ENCODE assay signal across 21 cellular contexts in genomic region chr14:104692939-104693315, GRCh38. TPM values are rescaled to one million over a fixed set of nuclear protein-coding genes. Genes with fewer than 3 reads are reported as not detected.
DNase-seq lines count a peak whose midpoint lies in the region; ATAC-seq, FAIRE-seq and TF ChIP-seq lines count a peak whose summit lies in the region.
"Had no signal": no experiment of that assay in that cellular context is flagged by ENCODE, and none has a peak within 500 bp of the region (broad histone marks: within the 10 kb centered on the region; RNA-seq: fewer than 3 reads in every experiment).

No MANE protein-coding gene starts in this region.

- no peak for FAIRE-seq in A549 (lab: Jason Lieb, UNC)

- POLR2A ChIA-PET in A549 (lab: Yijun Ruan, JAX) = interaction anchor here (2.2 kb wide), 1 partner anchor 16 kb away, joined by 4 read pairs; no protein-coding TSS in a partner anchor
- POLR2A ChIA-PET in activated CD8-positive, alpha-beta T cell treated with anti-CD3 and anti-CD28 coated beads, Interleukin-2, amount 10 ng/mL, durations not matched to agents 7 days and 5 days (lab: Charles Lee) = no interaction called here
- POLR2A ChIA-PET in naive thymus-derived CD4-positive, alpha-beta T cell (lab: Charles Lee) = interaction anchor here (1.0 kb wide), 1 partner anchor 27 kb away, joined by 6 read pairs; no protein-coding TSS in a partner anchor

- H3K9me3 ChIP-seq in A549 (no peaks in the 10 kb centered on the region), BLaER1 (no peaks in the 10 kb centered on the region), Karpas-422 (ENCODE audit: low read length) (no peaks in the 10 kb centered on the region)
- no peaks in the 10 kb centered on the region for H3K9me3 ChIP-seq in naive thymus-derived CD4-positive, alpha-beta T cell (ENCODE audit: control insufficient read depth in 2 of 3, low read length in 3 of 3)
- H3K9me3 ChIP-seq: left lung, ovary, Peyer's patch had no signal

- DNase-seq in A549 (ENCODE audit: low read depth in 1 of 2, low spot score in 1 of 2) = no peak
- DNase-seq in activated CD8-positive, alpha-beta T cell treated with anti-CD3 and anti-CD28 coated beads, Interleukin-2, amount 10 ng/mL, durations not matched to agents 7 days and 5 days = no peak
- no peak for DNase-seq in naive thymus-derived CD4-positive, alpha-beta T cell
- DNase-seq in pons (ENCODE audit: low spot score) = no peak
- DNase-seq in progenitor cell of endocrine pancreas (ENCODE audit: low spot score, unreplicated experiment) = no peak
- no peak for DNase-seq in SW 1271 (lab: John Stamatoyannopoulos, UW)
- DNase-seq in Karpas-422 = no peak
- DNase-seq: activated effector memory CD4-positive, alpha-beta T cell treated with Interleukin-2 at 50 U/mL for 16 hours; aorta; foreskin fibroblast; H9; KBM-7; NCI-H1092; NCI-H2107; NCI-H69; ovary; Peyer's patch had no signal

- no peaks in the 10 kb centered on the region for H3K27me3 ChIP-seq in BLaER1
- H3K27me3 ChIP-seq in naive thymus-derived CD4-positive, alpha-beta T cell (ENCODE audit: control insufficient read depth in 2 of 2, insufficient read depth in 2 of 2, low read length in 2 of 2) = no peaks in the 10 kb centered on the region
- H3K27me3 ChIP-seq in Karpas-422 (ENCODE audit: low read length) = no peaks in the 10 kb centered on the region
- H3K27me3 ChIP-seq: ovary, Peyer's patch had no signal

- H3K27me3 Mint-ChIP-seq in activated CD8-positive, alpha-beta T cell treated with anti-CD3 and anti-CD28 coated beads, Interleukin-2, amount 10 ng/mL, durations not matched to agents 7 days and 5 days (ENCODE audit: low read depth) = no peaks in the 10 kb centered on the region
- H3K27me3 Mint-ChIP-seq in naive thymus-derived CD4-positive, alpha-beta T cell = no peaks in the 10 kb centered on the region
- no peaks in the 10 kb centered on the region for H3K27me3 Mint-ChIP-seq in progenitor cell of endocrine pancreas
- H3K27me3 Mint-ChIP-seq: type B pancreatic cell had no signal

- CTCF ChIA-PET in A549 (lab: Yijun Ruan, JAX) = interaction anchor here (0.9 to 13.1 kb wide), 3 partner anchors 12 to 15 kb away, joined by 3 to 143 read pairs (median 18); no protein-coding TSS in a partner anchor
- CTCF ChIA-PET in activated CD8-positive, alpha-beta T cell treated with anti-CD3 and anti-CD28 coated beads, Interleukin-2, amount 10 ng/mL, durations not matched to agents 7 days and 5 days (lab: Charles Lee) = no interaction called here
- CTCF ChIA-PET in naive thymus-derived CD4-positive, alpha-beta T cell (lab: Charles Lee) = no interaction called here

- peaks cover 35% of the 10 kb centered on the region for H3K36me3 Mint-ChIP-seq in activated CD8-positive, alpha-beta T cell treated with anti-CD3 and anti-CD28 coated beads, Interleukin-2, amount 10 ng/mL, durations not matched to agents 7 days and 5 days (ENCODE audit: low read depth)
- H3K36me3 Mint-ChIP-seq in naive thymus-derived CD4-positive, alpha-beta T cell = peaks cover 0 to 7% (median 0%) of the 10 kb centered on the region in 5 donors
- H3K36me3 Mint-ChIP-seq in progenitor cell of endocrine pancreas (ENCODE audit: insufficient read depth) = peaks cover 3% of the 10 kb centered on the region
- H3K36me3 Mint-ChIP-seq: type B pancreatic cell had no signal

- H3K36me3 ChIP-seq in BLaER1 = peaks cover 56% of the 10 kb centered on the region
- no peaks in the 10 kb centered on the region for H3K36me3 ChIP-seq in naive thymus-derived CD4-positive, alpha-beta T cell (ENCODE audit: control insufficient read depth in 2 of 3, insufficient read depth in 3 of 3, low read length in 3 of 3)
- H3K36me3 ChIP-seq in Karpas-422 (ENCODE audit: insufficient read depth, low read length) = no peaks in the 10 kb centered on the region
- H3K36me3 ChIP-seq: ovary had no signal

- peak overlapping the region; percentile 72 for H3K27ac Mint-ChIP-seq in activated CD8-positive, alpha-beta T cell treated with anti-CD3 and anti-CD28 coated beads, Interleukin-2, amount 10 ng/mL, durations not matched to agents 7 days and 5 days
- peak overlapping the region in 8 of 9 donors; percentile 51 to 94 (median 82) for H3K27ac Mint-ChIP-seq in naive thymus-derived CD4-positive, alpha-beta T cell
- no peak overlapping the region for H3K27ac Mint-ChIP-seq in progenitor cell of endocrine pancreas
- H3K27ac Mint-ChIP-seq: type B pancreatic cell had no signal

- no peaks in the 10 kb centered on the region for H3K9me3 Mint-ChIP-seq in activated CD8-positive, alpha-beta T cell treated with anti-CD3 and anti-CD28 coated beads, Interleukin-2, amount 10 ng/mL, durations not matched to agents 7 days and 5 days (ENCODE audit: insufficient read depth)
- H3K9me3 Mint-ChIP-seq in naive thymus-derived CD4-positive, alpha-beta T cell = no peaks in the 10 kb centered on the region
- no peaks in the 10 kb centered on the region for H3K9me3 Mint-ChIP-seq in progenitor cell of endocrine pancreas (ENCODE audit: low read depth)
- H3K9me3 Mint-ChIP-seq: H9, type B pancreatic cell had no signal

- no peaks in the 10 kb centered on the region for H3K9me2 ChIP-seq in Karpas-422 (replicated peaks; ENCODE audit: insufficient read depth, low read length)

- TF ChIP-seq POLR2A in A549 (IDR thresholded peaks at IDR 0.05; ENCODE audit: low read length) = no peak

- peak overlapping the region; percentile 60 for H3K4me3 Mint-ChIP-seq in activated CD8-positive, alpha-beta T cell treated with anti-CD3 and anti-CD28 coated beads, Interleukin-2, amount 10 ng/mL, durations not matched to agents 7 days and 5 days
- peak overlapping the region in 3 of 10 donors; percentile 58 to 78 (median 73) for H3K4me3 Mint-ChIP-seq in naive thymus-derived CD4-positive, alpha-beta T cell
- no peak overlapping the region for H3K4me3 Mint-ChIP-seq in progenitor cell of endocrine pancreas (ENCODE audit: low read depth)
- H3K4me3 Mint-ChIP-seq: H9, type B pancreatic cell had no signal

- TF ChIP-seq CTCF in A549 (IDR thresholded peaks at IDR 0.05) = no peak
- no peak for TF ChIP-seq CTCF in progenitor cell of endocrine pancreas (IDR thresholded peaks at IDR 0.05; ENCODE audit: unreplicated experiment)

- intact Hi-C loops in naive thymus-derived CD4-positive, alpha-beta T cell (cut with micrococcal nuclease) = loop anchor here in 1 of 2 donors (5.0 kb wide), 1 partner anchor 846 kb away; the partner anchor contains the start of gene PPP1R13B

- H2AFZ ChIP-seq in Karpas-422 (ENCODE audit: low read length) = no peak overlapping the region

- H3K4me2 ChIP-seq in A549 = peak overlapping the region; percentile 86
- peak overlapping the region; percentile 100 for H3K4me2 ChIP-seq in BLaER1
- no peak overlapping the region for H3K4me2 ChIP-seq in Karpas-422 (ENCODE audit: low read depth, low read length, poor library complexity, severe bottlenecking)

- H3K27ac ChIP-seq in A549 = peak overlapping the region in 1 of 2 experiments; percentile 98; a peak in 4 of 6 replicates
- H3K27ac ChIP-seq in BLaER1 = peak overlapping the region; percentile 97
- H3K27ac ChIP-seq in naive thymus-derived CD4-positive, alpha-beta T cell (ENCODE audit: low read depth, low read length) = peak overlapping the region; percentile 70
- H3K27ac ChIP-seq in Karpas-422 (ENCODE audit: low read length) = no peak overlapping the region
- H3K27ac ChIP-seq: left lung, ovary had no signal

- no peaks in the 10 kb centered on the region for H3K79me2 ChIP-seq in Karpas-422 (ENCODE audit: low read length)

- ATAC-seq in A549 = no peak
- no peak for ATAC-seq in activated CD8-positive, alpha-beta T cell treated with anti-CD3 and anti-CD28 coated beads, Interleukin-2, amount 10 ng/mL, durations not matched to agents 7 days and 5 days
- no peak for ATAC-seq in naive thymus-derived CD4-positive, alpha-beta T cell
- ATAC-seq: left lung had no signal

- H3K4me1 ChIP-seq in A549 (peaks cover 83% of the 10 kb centered on the region), BLaER1 (peaks cover 91% of the 10 kb centered on the region), Karpas-422 (ENCODE audit: low read length) (peaks cover 14% of the 10 kb centered on the region)
- H3K4me1 ChIP-seq in naive thymus-derived CD4-positive, alpha-beta T cell (ENCODE audit: control insufficient read depth in 2 of 2, insufficient read depth in 2 of 2, low read length in 2 of 2) = peaks cover 23 to 63% of the 10 kb centered on the region in 2 donors

- H4K20me1 ChIP-seq in BLaER1 (peaks cover 83% of the 10 kb centered on the region), Karpas-422 (ENCODE audit: insufficient read depth, low read depth, low read length) (peaks cover 34% of the 10 kb centered on the region; the same call in 1 of the 2 replicates)

- peaks cover 68% of the 10 kb centered on the region for H3K4me1 Mint-ChIP-seq in activated CD8-positive, alpha-beta T cell treated with anti-CD3 and anti-CD28 coated beads, Interleukin-2, amount 10 ng/mL, durations not matched to agents 7 days and 5 days (ENCODE audit: low read depth)
- peaks cover 9 to 50% (median 39%) of the 10 kb centered on the region in 7 donors for H3K4me1 Mint-ChIP-seq in naive thymus-derived CD4-positive, alpha-beta T cell
- H3K4me1 Mint-ChIP-seq in progenitor cell of endocrine pancreas (ENCODE audit: low read depth) = peaks cover 9% of the 10 kb centered on the region

- peak overlapping the region; percentile 97 for H3K9ac ChIP-seq in BLaER1
- H3K9ac ChIP-seq in Karpas-422 (ENCODE audit: low read length) = no peak overlapping the region

- H3K4me3 ChIP-seq in A549 = no peak overlapping the region
- no peak overlapping the region for H3K4me3 ChIP-seq in BLaER1
- H3K4me3 ChIP-seq in naive thymus-derived CD4-positive, alpha-beta T cell (ENCODE audit: low read length) = no peak overlapping the region
- H3K4me3 ChIP-seq in Karpas-422 (ENCODE audit: low read length) = no peak overlapping the region
- H3K4me3 ChIP-seq: left lung, ovary, Peyer's patch, skin epidermis had no signal

- WGBS in A549 (ENCODE audit: missing lambda C conversion rate) = 88% methylated on average over 4 of the region's 5 CpGs

- no peak for TF ChIP-seq EP300 in A549 (IDR thresholded peaks at IDR 0.05)

- TF ChIP-seq RAD21 in A549 (conservative IDR thresholded peaks at IDR 0.05 in 1 of 2, IDR thresholded peaks at IDR 0.05 in 1 of 2) = no peak

RNA-seq across cellular contexts. Expression of gene INF2, which starts 3.5 kb away (rescaled TPM):
- polyA plus RNA-seq in A549 (2011; rRNA removed) = 23.6 and 24.7 TPM in 2 replicates
- 68.4 and 94.0 TPM in 2 replicates for polyA plus RNA-seq in A549 (2012; cell fraction: cytosol; rRNA removed)
- 224 and 375 TPM in 2 replicates for polyA plus RNA-seq in A549 (2012; cell fraction: nucleus; rRNA removed)
- polyA plus RNA-seq in A549 (2017; fragmentation: RNase III; extraction: RNeasy Plus Mini Kit Qiagen cat#74134 plus additional on column Dnase treatment) = 71.2 to 76.6 TPM (median 72.0 TPM) in 3 replicates
- polyA minus RNA-seq in A549 (2011; rRNA and poly(A)+ RNA removed) = 19.6 and 27.7 TPM in 2 replicates
- total RNA-seq in activated CD8-positive, alpha-beta T cell treated with anti-CD3 and anti-CD28 coated beads, Interleukin-2, amount 10 ng/mL, durations not matched to agents 7 days and 5 days = 100 to 1,000 TPM; 155 to 159 TPM
- total RNA-seq in naive thymus-derived CD4-positive, alpha-beta T cell = 100 to 1,000 TPM in 2 of 5 experiments, 10 to 100 TPM in 3; 65.0 to 140 (median 95.5) TPM
- polyA plus RNA-seq in naive thymus-derived CD4-positive, alpha-beta T cell = 10 to 100 TPM in 1 of 2 donors, 1 to 10 TPM in 1; 5.8 to 12.4 TPM
- total RNA-seq in progenitor cell of endocrine pancreas = 69.2 and 75.3 TPM in 2 replicates
- 2.3 and 4.4 TPM in 2 replicates for total RNA-seq in Karpas-422 (2014; rRNA removed; shearing (Covaris generic); ENCODE audit: low replicate concordance)

RNA-seq across cellular contexts. Expression of gene ADSS1, which starts 31.1 kb away (rescaled TPM):
- polyA plus RNA-seq in A549 (2011; rRNA removed) = 8.8 and 10.1 TPM in 2 replicates
- 6.0 and 6.2 TPM in 2 replicates for polyA plus RNA-seq in A549 (2012; cell fraction: cytosol; rRNA removed)
- polyA plus RNA-seq in A549 (2012; cell fraction: nucleus; rRNA removed) = 17.9 and 19.6 TPM in 2 replicates
- 6.2 to 8.3 TPM (median 7.4 TPM) in 3 replicates for polyA plus RNA-seq in A549 (2017; fragmentation: RNase III; extraction: RNeasy Plus Mini Kit Qiagen cat#74134 plus additional on column Dnase treatment)
- polyA minus RNA-seq in A549 (2011; rRNA and poly(A)+ RNA removed) = 6.5 and 9.5 TPM in 2 replicates
- 1 to 10 TPM; 1.8 TPM for total RNA-seq in activated CD8-positive, alpha-beta T cell treated with anti-CD3 and anti-CD28 coated beads, Interleukin-2, amount 10 ng/mL, durations not matched to agents 7 days and 5 days
- 1 to 10 TPM in 4 of 5 experiments, under 1 TPM in 1; 0.73 to 4.8 (median 4.2) TPM for total RNA-seq in naive thymus-derived CD4-positive, alpha-beta T cell
- polyA plus RNA-seq in naive thymus-derived CD4-positive, alpha-beta T cell = 1 to 10 TPM; 1.1 to 1.8 TPM
- total RNA-seq in progenitor cell of endocrine pancreas = 8.9 and 9.7 TPM in 2 replicates
- total RNA-seq in Karpas-422 (2014; rRNA removed; shearing (Covaris generic); ENCODE audit: low replicate concordance) = 2.8 and 5.3 TPM in 2 replicates

Comparison
In these comparisons a context has a peak if more than half of its experiments do, and no peak if none do; other contexts are left out.
1. RNA of gene INF2, which starts 3.5 kb away (total RNA-seq): 155 to 159 TPM in activated CD8-positive, alpha-beta T cell treated with anti-CD3 and anti-CD28 coated beads, Interleukin-2, amount 10 ng/mL, durations not matched to agents 7 days and 5 days, 65.0 to 140 TPM in naive thymus-derived CD4-positive, alpha-beta T cell and 69.2 to 75.3 TPM in progenitor cell of endocrine pancreas; 2.3 to 4.4 TPM in Karpas-422; every median in the first group is over 10 times any median in the second.